39 cellular contexts compared by ENCODE assay signal in genomic region chr3:126187920-126188319, GRCh38. TPM values are rescaled to one million over a fixed set of nuclear protein-coding genes. Genes with fewer than 3 reads are reported as not detected.
"Had no signal": no experiment of that assay in that cellular context is flagged by ENCODE, and none has a peak within 500 bp of the region (broad histone marks: within the 10 kb centered on the region; RNA-seq: fewer than 3 reads in every experiment).

No MANE protein-coding gene starts in this region.

- H3K4me3 ChIP-seq: ascending aorta, cardiac muscle cell had no signal

- H3K27me3 Mint-ChIP-seq: activated naive CD4-positive, alpha-beta T cell treated with anti-CD3 and anti-CD28 coated beads, Interleukin-2, amount 50 U/mL, for 24 hours had no signal

- H3K4me1 ChIP-seq: ascending aorta had no signal

- H3K36me3 ChIP-seq: ascending aorta, cardiac muscle cell had no signal

- H3K9me3 Mint-ChIP-seq: activated B cell treated with CpG ODN at 0.5 μM for 24 hours; activated CD4-positive, alpha-beta memory T cell treated with anti-CD3 and anti-CD28 coated beads for 36 hours; activated CD4-positive, alpha-beta T cell treated with anti-CD3 and anti-CD28 coated beads, Interleukin-2, amount 10 ng/mL, durations not matched to agents 24 days and 14 days; activated CD8-positive, alpha-beta T cell treated with anti-CD3 and anti-CD28 coated beads for 36 hours; activated naive CD4-positive, alpha-beta T cell treated with anti-CD3 and anti-CD28 coated beads, Interleukin-2, amount 10 ng/mL, durations not matched to agents 7 days and 5 days; activated naive CD4-positive, alpha-beta T cell treated with anti-CD3 and anti-CD28 coated beads, Interleukin-2, amount 50 U/mL, for 24 hours; activated naive CD8-positive, alpha-beta T cell treated with anti-CD3 and anti-CD28 coated beads, Interleukin-2, amount 10 ng/mL, durations not matched to agents 7 days and 5 days; activated naive CD8-positive, alpha-beta T cell treated with anti-CD3 and anti-CD28 coated beads, Interleukin-2, amount 50 U/mL, for 24 hours; activated T-cell treated with anti-CD3 and anti-CD28 coated beads, Interleukin-2, amount 50 U/mL, for 4 hours; activated T-cell treated with anti-CD3 and anti-CD28 coated beads, Interleukin-2, amount 50 U/mL, for 72 hours; activated T-helper 2 cell treated with anti-CD3 and anti-CD28 coated beads, Interferon-gamma antibody, Interleukin-2, Interleukin-4, amounts not matched to agents 10 μg/mL and 5 μg/mL and 100 μg/mL, durations not matched to agents 14 hours and 24 hours and 36 hours; central memory CD8-positive, alpha-beta T cell; T-cell had no signal

- ATAC-seq: activated CD8-positive, alpha-beta T cell treated with anti-CD3 and anti-CD28 coated beads for 36 hours; activated naive CD8-positive, alpha-beta T cell treated with anti-CD3 and anti-CD28 coated beads, Interleukin-2, amount 50 U/mL, for 24 hours; activated T-cell treated with anti-CD3 and anti-CD28 coated beads, Interleukin-2, amount 50 U/mL, for 4 hours; activated T-cell treated with anti-CD3 and anti-CD28 coated beads, Interleukin-2, amount 50 U/mL, for 72 hours; T-cell; T-helper 17 cell had no signal

- DNase-seq: activated B cell treated with CpG ODN at 0.5 μM for 24 hours; activated CD4-positive, alpha-beta memory T cell treated with anti-CD3 and anti-CD28 coated beads for 36 hours; activated CD4-positive, alpha-beta T cell treated with anti-CD3 and anti-CD28 coated beads for 4 hours; activated CD4-positive, alpha-beta T cell treated with anti-CD3 and anti-CD28 coated beads, Interleukin-2, amount 50 U/mL, for 1 hour; activated CD4-positive, alpha-beta T cell treated with anti-CD3 and anti-CD28 coated beads, Interleukin-2, amount 50 U/mL, for 4 hours; activated CD4-positive, CD25-positive, alpha-beta regulatory T cell treated with anti-CD3 and anti-CD28 coated beads, Interleukin-2, amount 50 U/mL, for 72 hours; activated CD8-positive, alpha-beta memory T cell treated with anti-CD3 and anti-CD28 coated beads, Interleukin-2, amount 50 U/mL, for 4 hours; activated CD8-positive, alpha-beta T cell treated with anti-CD3 and anti-CD28 coated beads for 36 hours; activated effector memory CD4-positive, alpha-beta T cell treated with Interleukin-2 at 50 U/mL for 16 hours; activated gamma-delta T cell; activated naive CD4-positive, alpha-beta T cell treated with anti-CD3 and anti-CD28 coated beads, Interleukin-2, amount 10 ng/mL, durations not matched to agents 7 days and 5 days; activated naive CD4-positive, alpha-beta T cell treated with Interleukin-2 at 50 U/mL for 16 hours; activated naive CD8-positive, alpha-beta T cell treated with anti-CD3 and anti-CD28 coated beads, Interleukin-2, amount 10 ng/mL, durations not matched to agents 7 days and 5 days; activated naive CD8-positive, alpha-beta T cell treated with anti-CD3 and anti-CD28 coated beads, Interleukin-2, amount 50 U/mL, for 24 hours; activated T-cell treated with anti-CD3 and anti-CD28 coated beads for 4 hours; activated T-cell treated with anti-CD3 and anti-CD28 coated beads, Interleukin-2, amount 50 U/mL, for 1 hour; activated T-cell treated with anti-CD3 and anti-CD28 coated beads, Interleukin-2, amount 50 U/mL, for 4 hours; activated T-cell treated with anti-CD3 and anti-CD28 coated beads, Interleukin-2, amount 50 U/mL, for 72 hours; amygdala; anterior cingulate cortex; caudate nucleus; cerebellar nuclear complex; T-cell; T-helper 17 cell; T1000 had no signal

- H3K4me1 Mint-ChIP-seq: activated B cell treated with CpG ODN at 0.5 μM for 24 hours; activated CD4-positive, alpha-beta T cell treated with anti-CD3 and anti-CD28 coated beads, Interleukin-2, amount 10 ng/mL, durations not matched to agents 24 days and 14 days; activated naive CD4-positive, alpha-beta T cell treated with anti-CD3 and anti-CD28 coated beads, Interleukin-2, amount 10 ng/mL, durations not matched to agents 7 days and 5 days; activated naive CD4-positive, alpha-beta T cell treated with anti-CD3 and anti-CD28 coated beads, Interleukin-2, amount 50 U/mL, for 24 hours; activated naive CD8-positive, alpha-beta T cell treated with anti-CD3 and anti-CD28 coated beads, Interleukin-2, amount 10 ng/mL, durations not matched to agents 7 days and 5 days; activated naive CD8-positive, alpha-beta T cell treated with anti-CD3 and anti-CD28 coated beads, Interleukin-2, amount 50 U/mL, for 24 hours; brain; central memory CD8-positive, alpha-beta T cell; T-cell had no signal

- H3K27ac Mint-ChIP-seq: activated B cell treated with CpG ODN at 0.5 μM for 24 hours; activated CD4-positive, alpha-beta memory T cell treated with anti-CD3 and anti-CD28 coated beads for 36 hours; activated CD4-positive, alpha-beta T cell treated with anti-CD3 and anti-CD28 coated beads, Interleukin-2, amount 10 ng/mL, durations not matched to agents 24 days and 14 days; activated CD8-positive, alpha-beta T cell treated with anti-CD3 and anti-CD28 coated beads for 36 hours; activated naive CD4-positive, alpha-beta T cell treated with anti-CD3 and anti-CD28 coated beads, Interleukin-2, amount 50 U/mL, for 24 hours; activated naive CD8-positive, alpha-beta T cell; activated naive CD8-positive, alpha-beta T cell treated with anti-CD3 and anti-CD28 coated beads, Interleukin-2, amount 10 ng/mL, durations not matched to agents 7 days and 5 days; activated naive CD8-positive, alpha-beta T cell treated with anti-CD3 and anti-CD28 coated beads, Interleukin-2, amount 50 U/mL, for 24 hours; activated T-cell treated with anti-CD3 and anti-CD28 coated beads, Interleukin-2, amount 50 U/mL, for 72 hours; activated T-helper 2 cell treated with anti-CD3 and anti-CD28 coated beads, Interferon-gamma antibody, Interleukin-2, Interleukin-4, amounts not matched to agents 10 μg/mL and 5 μg/mL and 100 μg/mL, durations not matched to agents 14 hours and 24 hours and 36 hours; brain; T-cell; T-helper 17 cell had no signal

- H3K4me3 Mint-ChIP-seq: activated B cell treated with CpG ODN at 0.5 μM for 24 hours; activated CD4-positive, alpha-beta memory T cell treated with anti-CD3 and anti-CD28 coated beads for 36 hours; activated CD4-positive, alpha-beta T cell treated with anti-CD3 and anti-CD28 coated beads, Interleukin-2, amount 10 ng/mL, durations not matched to agents 24 days and 14 days; activated CD8-positive, alpha-beta T cell treated with anti-CD3 and anti-CD28 coated beads for 36 hours; activated naive CD4-positive, alpha-beta T cell treated with anti-CD3 and anti-CD28 coated beads, Interleukin-2, amount 10 ng/mL, durations not matched to agents 7 days and 5 days; activated naive CD4-positive, alpha-beta T cell treated with anti-CD3 and anti-CD28 coated beads, Interleukin-2, amount 50 U/mL, for 24 hours; activated naive CD8-positive, alpha-beta T cell; activated naive CD8-positive, alpha-beta T cell treated with anti-CD3 and anti-CD28 coated beads, Interleukin-2, amount 10 ng/mL, durations not matched to agents 7 days and 5 days; activated naive CD8-positive, alpha-beta T cell treated with anti-CD3 and anti-CD28 coated beads, Interleukin-2, amount 50 U/mL, for 24 hours; activated T-cell treated with anti-CD3 and anti-CD28 coated beads, Interleukin-2, amount 50 U/mL, for 4 hours; activated T-cell treated with anti-CD3 and anti-CD28 coated beads, Interleukin-2, amount 50 U/mL, for 72 hours; brain; central memory CD8-positive, alpha-beta T cell; T-cell; T-helper 17 cell had no signal

- FAIRE-seq: bronchial epithelial cell, TTC549 had no signal

- H3K27ac ChIP-seq: ascending aorta, cardiac muscle cell, VCaP had no signal

- H3K36me3 Mint-ChIP-seq: activated CD4-positive, alpha-beta memory T cell treated with anti-CD3 and anti-CD28 coated beads for 36 hours; activated naive CD4-positive, alpha-beta T cell treated with anti-CD3 and anti-CD28 coated beads, Interleukin-2, amount 10 ng/mL, durations not matched to agents 7 days and 5 days; activated naive CD4-positive, alpha-beta T cell treated with anti-CD3 and anti-CD28 coated beads, Interleukin-2, amount 50 U/mL, for 24 hours; activated naive CD8-positive, alpha-beta T cell; activated naive CD8-positive, alpha-beta T cell treated with anti-CD3 and anti-CD28 coated beads, Interleukin-2, amount 10 ng/mL, durations not matched to agents 7 days and 5 days; brain; T-cell had no signal

- H3K27me3 ChIP-seq: ascending aorta had no signal

- H3K9me3 ChIP-seq: ascending aorta had no signal

RNA-seq across cellular contexts. Expression of gene ALDH1L1, which starts 7.5 kb away (rescaled TPM):
- total RNA-seq: activated B cell treated with CpG ODN at 0.5 μM for 24 hours; activated CD4-positive, alpha-beta memory T cell treated with anti-CD3 and anti-CD28 coated beads for 36 hours; activated CD4-positive, alpha-beta T cell treated with anti-CD3 and anti-CD28 coated beads, Interleukin-2, amount 10 ng/mL, durations not matched to agents 24 days and 14 days; activated CD8-positive, alpha-beta memory T cell treated with anti-CD3 and anti-CD28 coated beads for 36 hours; activated CD8-positive, alpha-beta T cell treated with anti-CD3 and anti-CD28 coated beads for 36 hours; activated naive CD8-positive, alpha-beta T cell treated with anti-CD3 and anti-CD28 coated beads, Interleukin-2, amount 10 ng/mL, durations not matched to agents 7 days and 5 days; activated T-helper 2 cell treated with anti-CD3 and anti-CD28 coated beads, Interferon-gamma antibody, Interleukin-2, Interleukin-4, amounts not matched to agents 10 μg/mL and 5 μg/mL and 100 μg/mL, durations not matched to agents 14 hours and 24 hours and 36 hours; T-helper 1 cell treated with Interleukin-12 subunit alpha and Interleukin-12 subunit beta and Interleukin-4 antibody, amounts not matched to agents 30 ng/mL and 1 ng/mL, for 36 hours; T-helper 17 cell; T-helper 2 cell treated with Interferon-gamma antibody and Interleukin-4, amounts not matched to agents 100 ng/mL and 5 ng/mL, for 36 hours had no signal
